In the genomic region with DNA sequence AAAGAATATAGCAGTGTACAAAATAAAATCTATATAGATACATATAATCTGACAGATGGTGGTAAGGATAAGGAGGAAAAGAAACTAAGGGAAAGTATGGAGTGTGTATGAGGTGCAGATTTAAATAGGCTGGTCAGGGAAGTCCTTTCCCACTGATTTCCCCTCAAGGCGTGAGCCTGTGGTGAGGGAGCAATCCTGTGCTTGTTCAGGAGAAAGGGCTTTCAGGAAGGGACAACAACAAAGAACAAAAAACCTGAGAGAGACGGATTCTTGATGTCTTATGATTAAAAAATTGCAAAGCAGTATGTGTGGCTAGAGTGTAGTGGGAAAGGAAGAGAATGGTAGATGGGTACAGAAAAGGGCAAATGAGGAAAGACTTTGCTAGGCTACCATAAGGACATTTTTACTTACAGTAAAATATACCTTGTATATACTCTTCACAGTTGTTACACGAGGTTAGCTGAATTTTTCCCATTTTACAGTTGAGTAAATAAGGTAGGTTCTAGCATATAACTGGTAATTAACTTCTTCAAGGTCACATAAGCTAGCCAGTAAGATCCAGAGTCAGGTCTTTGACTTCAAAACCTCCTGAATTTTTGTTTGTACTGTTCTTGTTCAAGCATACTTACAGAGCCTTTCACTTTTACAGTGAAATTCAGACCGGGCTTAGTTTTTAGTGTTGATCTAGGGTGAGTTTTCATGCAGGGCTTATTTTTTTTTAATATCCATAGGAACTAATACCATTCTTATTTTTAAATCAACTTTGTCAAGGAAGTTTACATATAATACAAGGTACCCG, we compare ENCODE assay signal across 16 cellular contexts. TPM values are rescaled to one million over a fixed set of nuclear protein-coding genes. Genes with fewer than 3 reads are reported as not detected.
DNase-seq lines count a peak whose midpoint lies in the region; ATAC-seq, FAIRE-seq and TF ChIP-seq lines count a peak whose summit lies in the region.
"Had no signal": no experiment of that assay in that cellular context is flagged by ENCODE, and none has a peak within 500 bp of the region (broad histone marks: within the 10 kb centered on the region; RNA-seq: fewer than 3 reads in every experiment).

No MANE protein-coding gene starts in this region.

- DNase-seq in A673 (ENCODE audit: low spot score) (no peak), ELR (ENCODE audit: low read depth) (peak; percentile 15), SK-MEL-5 (ENCODE audit: low read depth, low spot score) (peak; percentile 81), nucleus accumbens (lab: John Stamatoyannopoulos, UW) (no peak), C1 segment of cervical spinal cord (lab: John Stamatoyannopoulos, UW) (no peak), G401 (ENCODE audit: low spot score) (no peak)
- DNase-seq: activated T-cell treated with anti-CD3 and anti-CD28 coated beads, Interleukin-2, amount 50 U/mL, for 48 hours; AML-193; amygdala; GDM1; NCI-H2081 treated with DMSO at 0.1 percent for 48 hours had no signal

- no peak overlapping the region for H3K4me3 ChIP-seq in A673 (ENCODE audit: low read depth, low read length, poor library complexity, severe bottlenecking)
- H3K4me3 ChIP-seq: prostate gland had no signal

- peaks cover 4% of the 10 kb centered on the region for H3K36me3 ChIP-seq in A673 (ENCODE audit: insufficient read depth, low read length, poor library complexity, severe bottlenecking)
- H3K36me3 ChIP-seq: prostate gland had no signal

- no peak for TF ChIP-seq CTCF in A673 (conservative IDR thresholded peaks at IDR 0.05; ENCODE audit: low read depth, low read length)

- H3K27ac ChIP-seq in A673 (ENCODE audit: low read depth, low read length, poor library complexity, severe bottlenecking), result no peak overlapping the region
- H3K27ac ChIP-seq: prostate gland had no signal

- POLR2A ChIA-PET in A673 (lab: Charles Lee; ENCODE audit: low non-redundant PET), result no interaction called here

- intact Hi-C loops in A673 (cut with micrococcal nuclease; ENCODE audit: unreplicated experiment), result no loop called here

- CTCF ChIA-PET in A673 (lab: Charles Lee), result no interaction called here

- peaks cover 3% of the 10 kb centered on the region for H3K9me3 ChIP-seq in A673 (ENCODE audit: low read depth, low read length, poor library complexity, severe bottlenecking)
- H3K9me3 ChIP-seq: prostate gland had no signal

- FAIRE-seq in islet of Langerhans (lab: Jason Lieb, UNC), result peak; percentile 56
- FAIRE-seq: GM18507, urothelium cell line had no signal

- in situ Hi-C loops in SK-MEL-5 (cut with HindIII; ENCODE audit: low pct_unique_long_range_greater_than_20kb, low sequenced_read_pairs) (no loop called here), G401 (cut with HindIII; ENCODE audit: low sequenced_read_pairs) (no loop called here)

- no peak for ATAC-seq in GM18498 (IDR thresholded peaks at IDR 0.05; ENCODE audit: unreplicated experiment)

- H3K27me3 ChIP-seq in A673 (replicated peaks; ENCODE audit: insufficient read depth, low read depth, low read length, poor library complexity), result no peaks in the 10 kb centered on the region

- H3K4me1 ChIP-seq in A673 (ENCODE audit: insufficient read depth, low read length, poor library complexity, severe bottlenecking), result peaks cover 27% of the 10 kb centered on the region
- H3K4me1 ChIP-seq: prostate gland had no signal

- BruUV-seq in A673 (replicated peaks; lab: Mats Ljungman, UMichigan), result TSS peak; percentile 3

RNA-seq across cellular contexts. Expression of a gene that starts 15.6 kb away (rescaled TPM):
- total RNA-seq in A673 (2021), result 68.9 and 89.0 TPM in 2 replicates
- total RNA-seq in SK-MEL-5 (2014; rRNA removed; shearing (Covaris generic)), result 70.4 and 84.6 TPM in 2 replicates
- polyA plus RNA-seq in SK-MEL-5 (2015; cell fraction: cytosol; rRNA removed), result 43.3 and 52.2 TPM in 2 replicates
- 263 and 274 TPM in 2 replicates for polyA plus RNA-seq in SK-MEL-5 (2015; cell fraction: nucleus; rRNA removed)
- total RNA-seq in G401 (2014; rRNA removed; shearing (Covaris generic)), result 114 and 162 TPM in 2 replicates

Comparison
In these comparisons a context has a peak if more than half of its experiments do, and no peak if none do; other contexts are left out.
1. DNase-seq: peak in ELR (single experiment) and SK-MEL-5 (single experiment); none in A673 (single experiment), nucleus accumbens (0 of 56), C1 segment of cervical spinal cord (0 of 14) and G401 (single experiment).